In genomic region chr2:44579837-44580230, GRCh38 we compare ENCODE assay signal across 14 cellular contexts.
"Had no signal": no experiment of that assay in that cellular context is flagged by ENCODE, and none has a peak within 500 bp of the region (broad histone marks: within the 10 kb centered on the region; RNA-seq: fewer than 3 reads in every experiment).

No MANE protein-coding gene starts in this region.

- H3K9me3 ChIP-seq: adrenal gland, gastroesophageal sphincter, right atrium auricular region, thoracic aorta had no signal

- ATAC-seq: gastroesophageal sphincter, left ventricle myocardium superior, WTC11 had no signal

- H3K4me1 ChIP-seq: gastroesophageal sphincter, right atrium auricular region had no signal

- H3K27ac ChIP-seq: adrenal gland, gastroesophageal sphincter, right atrium auricular region, thoracic aorta had no signal

- DNase-seq: activated CD4-positive, alpha-beta T cell treated with anti-CD3 and anti-CD28 coated beads for 48 hours; activated naive CD4-positive, alpha-beta T cell; activated T-cell treated with anti-CD3 and anti-CD28 coated beads, Interleukin-2, amount 50 U/mL, for 24 hours; adrenal gland; effector memory CD4-positive, alpha-beta T cell; left ventricle myocardium superior; mesendoderm; stimulated activated naive CD4-positive, alpha-beta T cell had no signal

- H3K4me3 Mint-ChIP-seq: T-helper 1 cell treated with Interleukin-12 subunit alpha and Interleukin-12 subunit beta and Interleukin-4 antibody, amounts not matched to agents 30 μg/mL and 1 μg/mL, for 36 hours; WTC11 had no signal

- H3K36me3 ChIP-seq: adrenal gland, gastroesophageal sphincter, right atrium auricular region, thoracic aorta had no signal

- H3K4me3 ChIP-seq: adrenal gland, gastroesophageal sphincter, right atrium auricular region, smooth muscle cell, thoracic aorta had no signal

- H3K27me3 ChIP-seq: adrenal gland, gastroesophageal sphincter, right atrium auricular region had no signal

- H3K27me3 Mint-ChIP-seq: activated T-cell treated with anti-CD3 and anti-CD28 coated beads, Interleukin-2, amount 50 U/mL, for 24 hours had no signal

- H3K36me3 Mint-ChIP-seq: WTC11 had no signal

- H3K9me3 Mint-ChIP-seq: activated T-cell treated with anti-CD3 and anti-CD28 coated beads, Interleukin-2, amount 50 U/mL, for 24 hours; T-helper 1 cell treated with Interleukin-12 subunit alpha and Interleukin-12 subunit beta and Interleukin-4 antibody, amounts not matched to agents 30 μg/mL and 1 μg/mL, for 36 hours; WTC11 had no signal

- H3K27ac Mint-ChIP-seq: T-helper 1 cell treated with Interleukin-12 subunit alpha and Interleukin-12 subunit beta and Interleukin-4 antibody, amounts not matched to agents 30 μg/mL and 1 μg/mL, for 36 hours had no signal
